In the genomic region with DNA sequence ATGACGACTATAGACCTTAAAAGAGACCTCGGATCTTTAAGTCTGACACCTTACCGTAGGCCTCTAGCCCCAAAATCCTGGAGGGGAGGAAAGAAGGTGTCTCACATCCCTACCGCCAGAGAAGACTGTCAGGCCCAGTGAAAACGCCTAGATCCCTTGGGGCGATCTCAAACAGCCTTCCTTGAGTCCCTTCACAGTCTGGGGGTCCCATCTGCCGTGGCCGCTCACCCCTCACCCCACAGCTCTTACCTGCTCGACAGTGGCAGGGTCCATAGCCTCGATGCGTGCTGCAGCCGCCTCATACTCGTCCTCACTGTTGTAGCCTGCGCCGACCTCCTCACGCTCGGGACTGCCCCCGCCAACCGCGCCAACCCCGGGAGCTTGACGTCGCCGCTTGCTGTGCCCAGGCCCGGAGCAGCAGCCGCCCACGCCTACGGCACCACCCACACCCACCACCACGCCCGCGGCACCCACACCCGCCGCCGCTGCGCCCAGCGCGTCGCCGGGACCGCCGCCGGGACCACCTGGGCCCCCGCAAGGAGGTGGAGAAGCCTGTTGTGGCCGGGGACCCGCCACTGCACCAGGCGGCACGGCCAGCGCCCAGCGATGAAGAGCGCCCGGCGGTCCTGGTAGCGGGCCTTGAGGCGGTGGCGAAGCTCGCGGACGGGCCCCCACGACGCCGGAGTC, we compare ENCODE assay signal across 6 cellular contexts. TPM values are rescaled to one million over a fixed set of nuclear protein-coding genes. Genes with fewer than 3 reads are reported as not detected.
A peak's percentile ranks its signal among the peaks of the same experiment; 100 is the strongest.
DNase-seq lines count a peak whose midpoint lies in the region; ATAC-seq and TF ChIP-seq lines count a peak whose summit lies in the region.

No MANE protein-coding gene starts in this region.

- H3K27me3 ChIP-seq in DOHH2 (ENCODE audit: control insufficient read depth, low read length): no peaks in the 10 kb centered on the region
- no peaks in the 10 kb centered on the region for H3K27me3 ChIP-seq in endodermal cell (ENCODE audit: control insufficient read depth, insufficient read depth, low read length, poor library complexity, severe bottlenecking)

- no peak for TF ChIP-seq CTCF in DOHH2 (IDR thresholded peaks at IDR 0.05; ENCODE audit: low read depth, low read length, poor library complexity, severe bottlenecking)
- TF ChIP-seq CTCF in endodermal cell (conservative IDR thresholded peaks at IDR 0.05): no peak

- peak in 2 of 4 experiments; percentile 4 to 12 for ATAC-seq in T-cell (replicated peaks in 1 of 4)
- ATAC-seq in GM19324 (IDR thresholded peaks at IDR 0.05; ENCODE audit: low FRiP score, unreplicated experiment): no peak

- H3K9me3 ChIP-seq in DOHH2 (ENCODE audit: control insufficient read depth, insufficient read depth, low read length) (no peaks in the 10 kb centered on the region), endodermal cell (ENCODE audit: control insufficient read depth, low read length) (no peaks in the 10 kb centered on the region)

- H3K27ac ChIP-seq in DOHH2 (ENCODE audit: low read depth, low read length) (peak overlapping the region; percentile 21; the same call in 1 of the 2 replicates), endodermal cell (ENCODE audit: low read depth, low read length) (no peak overlapping the region), skin epidermis (peak overlapping the region in 20 of 21 experiments; percentile 39 to 94 (median 89))

- H3K9me2 ChIP-seq in DOHH2 (replicated peaks; ENCODE audit: control insufficient read depth, low read length): no peaks in the 10 kb centered on the region

- H3K27me3 Mint-ChIP-seq in T-cell (peaks cover 0 to 11% of the 10 kb centered on the region in 2 donors), endodermal cell (ENCODE audit: insufficient read depth) (no peaks in the 10 kb centered on the region)

- no peaks in the 10 kb centered on the region for H4K20me1 ChIP-seq in DOHH2 (ENCODE audit: control insufficient read depth, insufficient read depth, low read depth, low read length)

- DNase-seq in T-cell: peak in 32 of 34 experiments; percentile 14 to 65 (median 56)
- DNase-seq in endodermal cell: no peak
- DNase-seq in NCI-H2171 (lab: John Stamatoyannopoulos, UW): no peak

- H3K9ac ChIP-seq in endodermal cell (ENCODE audit: extremely low read depth, low read length, poor library complexity, severe bottlenecking): peak overlapping the region; percentile 41

- H3K4me1 ChIP-seq in DOHH2 (ENCODE audit: control insufficient read depth, low read length) (peaks cover 48% of the 10 kb centered on the region), endodermal cell (ENCODE audit: control insufficient read depth, insufficient read depth, low read length) (no peaks in the 10 kb centered on the region)

- H3K4me3 Mint-ChIP-seq in T-cell (peak overlapping the region; percentile 77 to 82 (median 80)), endodermal cell (peak overlapping the region; percentile 91)

- peaks cover 67% of the 10 kb centered on the region for H3K79me2 ChIP-seq in DOHH2 (ENCODE audit: control insufficient read depth, low read length)

- H3K9me3 Mint-ChIP-seq in T-cell (no peaks in the 10 kb centered on the region), endodermal cell (peaks cover 63% of the 10 kb centered on the region)

- H3K4me2 ChIP-seq in DOHH2 (ENCODE audit: low read length): peak overlapping the region; percentile 82

- POLR2A ChIA-PET in T-cell (lab: Charles Lee): interaction anchor here in 1 of 2 donors (0.5 to 3.3 kb wide), 7 partner anchors 12 to 155 kb away, joined by 3 to 23 read pairs (median 3); a partner anchor contains a TSS

- H3K36me3 ChIP-seq in DOHH2 (ENCODE audit: control insufficient read depth, low read length): peaks cover 31% of the 10 kb centered on the region
- peaks cover 24% of the 10 kb centered on the region for H3K36me3 ChIP-seq in endodermal cell (ENCODE audit: control insufficient read depth, insufficient read depth, low read length)

- H3K4me1 Mint-ChIP-seq in T-cell (peaks cover 49 to 62% (median 52%) of the 10 kb centered on the region in 3 donors), endodermal cell (peaks cover 8% of the 10 kb centered on the region)

- CTCF ChIA-PET in T-cell (lab: Charles Lee): interaction anchor here in 1 of 2 donors (1.0 to 1.1 kb wide), 2 partner anchors 11 to 20 kb away, joined by 3 to 4 read pairs; no protein-coding TSS in a partner anchor

- H3K36me3 Mint-ChIP-seq in T-cell: peaks cover 4% of the 10 kb centered on the region
- peaks cover 11% of the 10 kb centered on the region for H3K36me3 Mint-ChIP-seq in endodermal cell (ENCODE audit: low read depth)

- peak overlapping the region; percentile 80 to 81 for H3K27ac Mint-ChIP-seq in T-cell
- peak overlapping the region; percentile 84 for H3K27ac Mint-ChIP-seq in endodermal cell

- H3K4me3 ChIP-seq in DOHH2 (ENCODE audit: low read length): peak overlapping the region; percentile 91
- H3K4me3 ChIP-seq in endodermal cell (ENCODE audit: low read length): peak overlapping the region; percentile 84
- H3K4me3 ChIP-seq in skin epidermis: peak overlapping the region; percentile 54 to 75 (median 63)

- no peaks in the 10 kb centered on the region; the same call in 1 of the 2 replicates for H3F3A ChIP-seq in DOHH2 (ENCODE audit: control insufficient read depth, insufficient read depth)

- WGBS in endodermal cell (ENCODE audit: insufficient coverage in 1 of 2, insufficient read length in 1 of 2), 2 experiments: 3 to 60% methylated on average over 1 to 54 of the region's 61 CpGs

RNA-seq across cellular contexts. Expression of a gene that starts 0.5 kb away (rescaled TPM):
- total RNA-seq in T-cell: 10 to 100 TPM; 87.2 to 92.5 (median 89.7) TPM
- total RNA-seq in endodermal cell: 10 to 100 TPM; 50.3 to 56.5 TPM
- polyA plus RNA-seq in endodermal cell (2013, experiment 1 of 2): 41.2 TPM
- 40.7 TPM for polyA plus RNA-seq in endodermal cell (2013, experiment 2 of 2)

RNA-seq across cellular contexts. Expression of a gene that starts 14.8 kb away (rescaled TPM):
- total RNA-seq in T-cell (1 to 10 TPM in 4 of 5 donors, under 1 TPM in 1; 0.85 to 3.7 (median 2.6) TPM), endodermal cell (1 to 10 TPM; 3.6 to 7.0 TPM)
- 2.5 TPM for polyA plus RNA-seq in endodermal cell (2013, experiment 1 of 2)
- 2.5 TPM for polyA plus RNA-seq in endodermal cell (2013, experiment 2 of 2)

RNA-seq across cellular contexts. Expression of a gene that starts 38.0 kb away (rescaled TPM):
- total RNA-seq in T-cell: 100 to 1,000 TPM; 152 to 325 (median 160) TPM
- 10 to 100 TPM; 26.2 to 94.0 TPM for total RNA-seq in endodermal cell
- polyA plus RNA-seq in endodermal cell (2013, experiment 1 of 2): 17.8 TPM
- 16.2 TPM for polyA plus RNA-seq in endodermal cell (2013, experiment 2 of 2)

RNA-seq across cellular contexts. Expression of a gene that starts 45.2 kb away (rescaled TPM):
- 100 to 1,000 TPM in 3 of 5 donors, 10 to 100 TPM in 2; 85.2 to 123 (median 104) TPM for total RNA-seq in T-cell
- total RNA-seq in endodermal cell: 10 to 100 TPM; 55.9 to 63.1 TPM
- polyA plus RNA-seq in endodermal cell (2013, experiment 1 of 2): 45.8 TPM
- polyA plus RNA-seq in endodermal cell (2013, experiment 2 of 2): 44.2 TPM

RNA-seq across cellular contexts. Expression of a gene that starts 45.4 kb away (rescaled TPM):
- 10 to 100 TPM; 14.2 to 35.1 (median 16.2) TPM for total RNA-seq in T-cell
- 10 to 100 TPM; 22.8 to 24.7 TPM for total RNA-seq in endodermal cell
- 14.2 TPM for polyA plus RNA-seq in endodermal cell (2013, experiment 1 of 2)
- polyA plus RNA-seq in endodermal cell (2013, experiment 2 of 2): 17.5 TPM

Comparison
In these comparisons a context has a peak if more than half of its experiments do, and no peak if none do; other contexts are left out.
1. DNase-seq: peak in T-cell (32 of 34); none in endodermal cell (single experiment) and NCI-H2171 (single experiment).
2. Peak in every context shown above with its lines, with median percentiles within 50 percentile points of each other: H3K4me3 ChIP-seq.